In the genomic region with DNA sequence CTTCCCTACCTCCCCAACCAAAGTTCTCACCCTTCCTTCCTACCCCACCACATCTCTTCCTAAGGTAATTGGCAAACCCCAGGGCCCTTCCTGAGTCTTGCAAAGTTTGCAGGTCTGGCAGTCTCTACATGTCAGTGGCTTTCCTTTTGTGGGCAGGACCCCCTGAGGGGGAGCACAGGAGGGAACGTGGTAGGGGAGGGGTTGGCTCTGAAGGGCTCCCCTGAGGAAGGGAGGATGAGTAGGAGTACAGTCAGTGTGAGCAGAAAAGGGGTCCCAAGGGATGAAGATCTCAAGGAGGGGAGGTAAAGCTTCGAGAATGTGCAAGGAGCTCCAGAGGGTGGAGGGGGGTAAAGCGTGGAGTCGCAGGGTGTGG, we compare ENCODE assay signal across 23 cellular contexts.
DNase-seq lines count a peak whose midpoint lies in the region; ATAC-seq and TF ChIP-seq lines count a peak whose summit lies in the region.
"Had no signal": no experiment of that assay in that cellular context is flagged by ENCODE, and none has a peak within 500 bp of the region (broad histone marks: within the 10 kb centered on the region; RNA-seq: fewer than 3 reads in every experiment).

No MANE protein-coding gene starts in this region.

- H3K4me1 Mint-ChIP-seq in Caco-2 (ENCODE audit: low read depth, unreplicated experiment), result peaks cover 15% of the 10 kb centered on the region

- CTCF ChIA-PET in Caco-2 (lab: Charles Lee) (interaction anchor here (1.1 kb wide), 1 partner anchor 244 kb away, joined by 3 read pairs; no protein-coding TSS in a partner anchor), Panc1 (lab: Charles Lee) (no interaction called here)

- no peak overlapping the region for H3K4ac ChIP-seq in trophoblast cell (ENCODE audit: low read depth, low read length)

- WGBS in trophoblast cell (ENCODE audit: extremely low coverage, insufficient coverage, insufficient read length), result no CpG with 5 or more reads among the region's 4 CpGs

- no peak overlapping the region for H3K18ac ChIP-seq in trophoblast cell (ENCODE audit: low read length)

- H3K23ac ChIP-seq in trophoblast cell (ENCODE audit: low read length), result no peak overlapping the region

- H3K9me3 ChIP-seq in Caco-2, result no peaks in the 10 kb centered on the region
- no peaks in the 10 kb centered on the region for H3K9me3 ChIP-seq in Panc1 (ENCODE audit: control insufficient read depth, insufficient read depth, low read depth, low read length)
- no peaks in the 10 kb centered on the region for H3K9me3 ChIP-seq in trophoblast cell (ENCODE audit: insufficient read depth, low read depth, low read length)
- H3K9me3 ChIP-seq: lower lobe of right lung, SK-N-SH, uterus had no signal

- H3K36me3 ChIP-seq in Caco-2 (ENCODE audit: control insufficient read depth, insufficient read depth, low read length) (no peaks in the 10 kb centered on the region), Panc1 (ENCODE audit: control insufficient read depth, insufficient read depth, low read length) (no peaks in the 10 kb centered on the region), trophoblast cell (ENCODE audit: control insufficient read depth in 1 of 2, insufficient read depth in 2 of 2, low read length in 2 of 2) (no peaks in the 10 kb centered on the region)
- H3K36me3 ChIP-seq: lower lobe of right lung, uterus had no signal

- H2BK120ac ChIP-seq in trophoblast cell (ENCODE audit: insufficient read depth, low read length, poor library complexity), result peak overlapping the region; percentile 13

- in situ Hi-C loops in Panc1 (cut with HindIII; ENCODE audit: low pct_unique_long_range_greater_than_20kb, low sequenced_read_pairs), result no loop called here

- BruUV-seq in Caco-2 (replicated peaks; lab: Mats Ljungman, UMichigan) (no TSS peak), Panc1 (replicated peaks; lab: Mats Ljungman, UMichigan) (no TSS peak)

- H3K36me3 Mint-ChIP-seq in Caco-2 (ENCODE audit: insufficient read depth, unreplicated experiment), result no peaks in the 10 kb centered on the region

- H3K4me3 ChIP-seq in Caco-2 (ENCODE audit: low read depth, low read length), result no peak overlapping the region
- no peak overlapping the region for H3K4me3 ChIP-seq in Panc1 (ENCODE audit: low read depth in 2 of 2, low read length in 2 of 2)
- no peak overlapping the region for H3K4me3 ChIP-seq in trophoblast cell (ENCODE audit: low read depth, low read length)
- H3K4me3 ChIP-seq: lower lobe of right lung, skin epidermis, uterus had no signal

- peak overlapping the region; percentile 65 for H3K27ac Mint-ChIP-seq in Caco-2 (ENCODE audit: unreplicated experiment)
- H3K27ac Mint-ChIP-seq: activated T-helper 1 cell treated with anti-CD3 and anti-CD28 coated beads, Interleukin-12 subunit alpha, Interleukin-12 subunit beta, Interleukin-2, Interleukin-4 antibody, amounts not matched to agents 30 ng/mL and 10 ng/mL and 1 ng/mL, durations not matched to agents 14 hours and 24 hours and 36 hours; T-helper 17 cell had no signal

- POLR2A ChIA-PET in Caco-2 (lab: Charles Lee) (no interaction called here), Panc1 (lab: Charles Lee) (no interaction called here)

- no peaks in the 10 kb centered on the region for H3K27me3 Mint-ChIP-seq in Caco-2 (ENCODE audit: insufficient read depth, unreplicated experiment)
- H3K27me3 Mint-ChIP-seq: T-helper 17 cell had no signal

- no peak overlapping the region for H4K8ac ChIP-seq in trophoblast cell (ENCODE audit: low read depth, low read length)

- H2BK5ac ChIP-seq in trophoblast cell (ENCODE audit: low read depth, low read length, poor library complexity), result no peak overlapping the region

- no peaks in the 10 kb centered on the region for H3K27me3 ChIP-seq in Caco-2 (replicated peaks; ENCODE audit: control insufficient read depth, insufficient read depth, low read length)
- no peaks in the 10 kb centered on the region for H3K27me3 ChIP-seq in Panc1 (ENCODE audit: control insufficient read depth, insufficient read depth, low read length)
- H3K27me3 ChIP-seq in trophoblast cell (ENCODE audit: insufficient read depth, low read length), result no peaks in the 10 kb centered on the region
- H3K27me3 ChIP-seq: uterus had no signal

- no peak overlapping the region for H4K12ac ChIP-seq in trophoblast cell (ENCODE audit: low read depth, low read length)

- H3K79me2 ChIP-seq in trophoblast cell (ENCODE audit: control insufficient read depth, insufficient read depth, low read length, poor library complexity), result peaks cover 5% of the 10 kb centered on the region

- H3K4me3 Mint-ChIP-seq in Caco-2 (ENCODE audit: unreplicated experiment), result no peak overlapping the region
- H3K4me3 Mint-ChIP-seq: activated T-helper 1 cell treated with anti-CD3 and anti-CD28 coated beads, Interleukin-12 subunit alpha, Interleukin-12 subunit beta, Interleukin-2, Interleukin-4 antibody, amounts not matched to agents 30 ng/mL and 10 ng/mL and 1 ng/mL, durations not matched to agents 14 hours and 24 hours and 36 hours; T-helper 17 cell had no signal

- intact Hi-C loops in Caco-2 (cut with micrococcal nuclease; ENCODE audit: unreplicated experiment), result no loop called here
- intact Hi-C loops in Panc1 (cut with micrococcal nuclease; ENCODE audit: unreplicated experiment), result no loop called here

- H3K4me2 ChIP-seq in trophoblast cell (ENCODE audit: low read length), result no peak overlapping the region
- H3K4me2 ChIP-seq: KMS-11, SK-N-SH had no signal

- peaks cover 24% of the 10 kb centered on the region for H3K79me1 ChIP-seq in trophoblast cell (ENCODE audit: low read length)

- peak overlapping the region; percentile 97 for H4K91ac ChIP-seq in trophoblast cell (ENCODE audit: low read depth, low read length)

- no peak overlapping the region for H2AFZ ChIP-seq in trophoblast cell (ENCODE audit: insufficient read depth, low read length, poor library complexity)

- DNase-seq in Caco-2, result no peak
- DNase-seq in Panc1 (ENCODE audit: low read depth, low spot score), result no peak
- DNase-seq in islet precursor cell, result peak; percentile 61
- DNase-seq in trophoblast cell, result no peak
- DNase-seq: activated CD4-positive, alpha-beta T cell treated with anti-CD3 and anti-CD28 coated beads for 48 hours; activated naive CD4-positive, alpha-beta T cell treated with anti-CD3 and anti-CD28 coated beads, Interleukin-2, amount 50 U/mL, for 16 hours; amygdala; cortex of kidney; lower lobe of right lung; NCI-H1694; occipital lobe; SK-N-SH; stimulated activated CD4-positive, alpha-beta T cell treated with anti-CD3 and anti-CD28 coated beads, Interleukin-1b, Interleukin-23, amount 100 ng/mL, for 48 hours; substantia nigra; T-helper 17 cell; uterus had no signal

- H3K9me3 Mint-ChIP-seq in Caco-2 (ENCODE audit: unreplicated experiment), result no peaks in the 10 kb centered on the region
- H3K9me3 Mint-ChIP-seq: activated T-helper 1 cell treated with anti-CD3 and anti-CD28 coated beads, Interleukin-12 subunit alpha, Interleukin-12 subunit beta, Interleukin-2, Interleukin-4 antibody, amounts not matched to agents 30 ng/mL and 10 ng/mL and 1 ng/mL, durations not matched to agents 14 hours and 24 hours and 36 hours had no signal

- H3K9ac ChIP-seq in trophoblast cell (ENCODE audit: low read length), result no peak overlapping the region
- H3K9ac ChIP-seq: KMS-11, SK-N-SH had no signal

- H3K27ac ChIP-seq in Panc1 (ENCODE audit: low read length) (peak overlapping the region; percentile 83), trophoblast cell (ENCODE audit: low read depth, low read length) (no peak overlapping the region)
- H3K27ac ChIP-seq: KMS-11, lower lobe of right lung, skin epidermis, uterus had no signal

- ATAC-seq in Panc1, result no peak
- ATAC-seq in GM18867 (IDR thresholded peaks at IDR 0.05; ENCODE audit: unreplicated experiment), result no peak
- no peak for ATAC-seq in GM18870 (IDR thresholded peaks at IDR 0.05; ENCODE audit: unreplicated experiment)
- ATAC-seq in HG02884 (IDR thresholded peaks at IDR 0.05; ENCODE audit: unreplicated experiment), result no peak
- ATAC-seq in HG03139 (IDR thresholded peaks at IDR 0.05; ENCODE audit: unreplicated experiment), result no peak
- ATAC-seq: lower lobe of right lung, T-helper 17 cell had no signal

- H2BK12ac ChIP-seq in trophoblast cell (ENCODE audit: low read length), result peak overlapping the region; percentile 48

- no peak overlapping the region for H3K14ac ChIP-seq in trophoblast cell (ENCODE audit: low read length)

- H3K4me1 ChIP-seq in Caco-2, result peaks cover 23% of the 10 kb centered on the region
- H3K4me1 ChIP-seq in Panc1 (ENCODE audit: control insufficient read depth, insufficient read depth, low read length), result peaks cover 69% of the 10 kb centered on the region
- peaks cover 25 to 45% of the 10 kb centered on the region in 2 experiments for H3K4me1 ChIP-seq in trophoblast cell (ENCODE audit: control insufficient read depth in 1 of 2, insufficient read depth in 2 of 2, low read length in 2 of 2)

- TF ChIP-seq CTCF in Caco-2 (IDR thresholded peaks at IDR 0.05; ENCODE audit: insufficient read depth in 1 of 2, low read depth in 1 of 2, low read length in 1 of 2, severe bottlenecking in 1 of 2, unreplicated experiment in 1 of 2), result no peak
- TF ChIP-seq CTCF in Panc1 (IDR thresholded peaks at IDR 0.05), result no peak

- H2AK5ac ChIP-seq in trophoblast cell (ENCODE audit: low read length), result no peak overlapping the region
